ENCODE assay signal across 15 cellular contexts in genomic region chr6:83509416-83509815, GRCh38. TPM values are rescaled to one million over a fixed set of nuclear protein-coding genes. Genes with fewer than 3 reads are reported as not detected.
"Had no signal": no experiment of that assay in that cellular context is flagged by ENCODE, and none has a peak within 500 bp of the region (broad histone marks: within the 10 kb centered on the region; RNA-seq: fewer than 3 reads in every experiment).

No MANE protein-coding gene starts in this region.

- DNase-seq: activated B cell treated with CpG ODN at 0.5 μM for 24 hours; activated CD4-positive, alpha-beta T cell treated with anti-CD3 and anti-CD28 coated beads for 48 hours; activated naive CD4-positive, alpha-beta T cell; activated naive CD8-positive, alpha-beta T cell treated with anti-CD3 and anti-CD28 coated beads, Interleukin-2, amount 50 U/mL, for 24 hours; caudate nucleus; hippocampal formation; kidney; nucleus accumbens; stimulated activated naive CD8-positive, alpha-beta T cell treated with anti-CD3 and anti-CD28 coated beads, Interleukin-15, amount 100 ng/mL, for 72 hours; upper lobe of left lung had no signal

- H3K9me3 ChIP-seq: right atrium auricular region, upper lobe of left lung had no signal

- H3K27ac Mint-ChIP-seq: activated B cell treated with CpG ODN at 0.5 μM for 24 hours; activated naive CD8-positive, alpha-beta T cell treated with anti-CD3 and anti-CD28 coated beads, Interleukin-2, amount 50 U/mL, for 24 hours; stimulated activated naive CD8-positive, alpha-beta T cell treated with anti-CD3 and anti-CD28 coated beads, Interleukin-15, amount 100 ng/mL, for 72 hours had no signal

- H3K27me3 ChIP-seq: right atrium auricular region, upper lobe of left lung had no signal

- H3K4me3 Mint-ChIP-seq: activated B cell treated with CpG ODN at 0.5 μM for 24 hours; activated naive CD8-positive, alpha-beta T cell treated with anti-CD3 and anti-CD28 coated beads, Interleukin-2, amount 50 U/mL, for 24 hours; stimulated activated naive CD8-positive, alpha-beta T cell treated with anti-CD3 and anti-CD28 coated beads, Interleukin-15, amount 100 ng/mL, for 72 hours had no signal

- H3K36me3 ChIP-seq: right atrium auricular region, upper lobe of left lung had no signal

- ATAC-seq: activated naive CD8-positive, alpha-beta T cell treated with anti-CD3 and anti-CD28 coated beads, Interleukin-2, amount 50 U/mL, for 24 hours; esophagus mucosa; stimulated activated naive CD8-positive, alpha-beta T cell treated with anti-CD3 and anti-CD28 coated beads, Interleukin-15, amount 100 ng/mL, for 72 hours had no signal

- H3K9me3 Mint-ChIP-seq: activated B cell treated with CpG ODN at 0.5 μM for 24 hours; activated naive CD8-positive, alpha-beta T cell treated with anti-CD3 and anti-CD28 coated beads, Interleukin-2, amount 50 U/mL, for 24 hours; nephron; stimulated activated naive CD8-positive, alpha-beta T cell treated with anti-CD3 and anti-CD28 coated beads, Interleukin-15, amount 100 ng/mL, for 72 hours had no signal

- H3K27ac ChIP-seq: coronary artery, right atrium auricular region, upper lobe of left lung had no signal

- H3K4me3 ChIP-seq: coronary artery, right atrium auricular region, upper lobe of left lung had no signal

RNA-seq across cellular contexts. Expression of gene PRSS35, which starts 2.9 kb away (rescaled TPM):
- total RNA-seq: activated B cell treated with CpG ODN at 0.5 μM for 24 hours; esophagus mucosa; T-helper 2 cell treated with Interferon-gamma antibody and Interleukin-4, amounts not matched to agents 100 ng/mL and 5 ng/mL, for 36 hours had no signal
